1 cellular context compared by ENCODE assay signal in genomic region chrX:47481160-47481559, GRCh38.
TF ChIP-seq lines count a peak whose summit lies in the region.

No MANE protein-coding gene starts in this region.

TF ChIP-seq in GM12878, 131 proteins besides CTCF, POLR2A, EP300 and RAD21:
- no peak for TF ChIP-seq HCFC1 (IDR thresholded peaks at IDR 0.05; ENCODE audit: low read length)
- no peak for TF ChIP-seq RELA (IDR thresholded peaks at IDR 0.05; ENCODE audit: borderline replicate concordance, partially characterized antibody)
- no peak for TF ChIP-seq SP1 (IDR thresholded peaks at IDR 0.05; ENCODE audit: low read depth, low read length)
- TF ChIP-seq CBFB (IDR thresholded peaks at IDR 0.05; ENCODE audit: low read depth) = no peak
- TF ChIP-seq SUZ12 (IDR thresholded peaks at IDR 0.05; ENCODE audit: unreplicated experiment) = no peak
- no peak for TF ChIP-seq NFXL1 (IDR thresholded peaks at IDR 0.05; ENCODE audit: borderline replicate concordance)
- TF ChIP-seq BHLHE40 (IDR thresholded peaks at IDR 0.05; ENCODE audit: borderline replicate concordance in 1 of 2, low read depth in 2 of 2, low read length in 1 of 2) = no peak
- no peak for TF ChIP-seq STAT1 (conservative IDR thresholded peaks at IDR 0.05)
- TF ChIP-seq EED (IDR thresholded peaks at IDR 0.05; ENCODE audit: low read depth) = no peak
